ENCODE assay signal across 8 cellular contexts in the genomic region with DNA sequence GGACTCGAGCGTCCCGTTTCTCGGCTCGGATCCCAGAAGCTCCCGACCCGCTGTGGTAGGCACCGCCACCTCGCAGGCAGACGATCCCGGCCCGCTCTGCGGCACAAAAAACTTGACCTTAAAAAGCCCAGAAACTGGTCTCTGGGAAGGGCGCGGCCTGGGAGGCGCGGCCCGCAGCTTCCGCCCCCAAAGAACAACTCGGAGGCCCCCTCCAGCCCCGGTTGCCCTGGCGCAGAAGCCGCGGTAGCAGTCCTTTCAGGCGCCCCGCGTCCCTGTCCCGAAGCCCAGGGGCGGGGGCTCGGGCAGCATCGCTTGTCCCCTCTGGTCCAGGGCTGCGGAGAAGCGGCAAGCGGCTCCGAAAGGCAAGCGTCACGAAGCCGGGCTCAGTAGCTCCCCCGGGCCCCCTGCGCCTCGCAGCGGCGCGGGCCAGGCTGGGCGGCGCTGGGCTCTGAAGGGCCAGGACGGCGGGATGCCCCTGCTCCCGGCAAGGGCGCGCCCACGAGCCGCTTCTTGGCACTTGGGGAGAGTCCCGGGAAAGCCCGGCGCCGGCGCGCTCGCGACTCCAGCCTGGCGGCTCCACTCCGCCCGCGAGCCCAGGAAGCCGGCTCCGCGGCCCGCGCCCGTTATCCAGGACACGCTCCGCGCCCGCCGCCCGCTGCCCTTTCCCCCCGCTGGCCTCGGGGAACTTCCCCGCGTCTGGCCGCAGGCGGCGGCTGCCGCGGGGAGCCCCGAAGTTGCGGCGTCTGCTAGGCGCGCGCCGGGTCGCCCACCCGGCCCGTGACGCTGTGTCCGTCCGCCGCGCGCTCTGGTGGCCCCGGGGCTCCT. TPM values are rescaled to one million over a fixed set of nuclear protein-coding genes. Genes with fewer than 3 reads are reported as not detected.
DNase-seq lines count a peak whose midpoint lies in the region; ATAC-seq and TF ChIP-seq lines count a peak whose summit lies in the region.

GCNT4 (minus strand) TSS at position 98 of the 825 bp plus-strand sequence. CDS start 22,521 bp downstream, outside the sequence.

- no peaks in the 10 kb centered on the region for H3K27me3 ChIP-seq in CD4-positive, alpha-beta T cell (ENCODE audit: control insufficient read depth, insufficient read depth, low read length)
- H3K27me3 ChIP-seq in ectodermal cell (ENCODE audit: control insufficient read depth, insufficient read depth, low read length, poor library complexity, severe bottlenecking) (peaks cover 46% of the 10 kb centered on the region), lower lobe of right lung (ENCODE audit: low read depth) (no peaks in the 10 kb centered on the region)

- no peaks in the 10 kb centered on the region for H3K9me3 ChIP-seq in CD4-positive, alpha-beta T cell (ENCODE audit: control insufficient read depth, low read length)
- no peaks in the 10 kb centered on the region for H3K9me3 ChIP-seq in ectodermal cell (ENCODE audit: control insufficient read depth, low read length)
- no peaks in the 10 kb centered on the region for H3K9me3 ChIP-seq in lower lobe of right lung

- CTCF ChIA-PET in CD4-positive, alpha-beta T cell (lab: Charles Lee), result interaction anchor here (1.0 to 2.6 kb wide), 3 partner anchors 14 to 184 kb away, joined by 3 to 12 read pairs (median 4); partner anchors contain the start of gene ANKRD31

- WGBS in ectodermal cell, 2 experiments, result 0% methylated on average over 103 of the region's 103 CpGs

- ATAC-seq in CD4-positive, alpha-beta T cell (ENCODE audit: poor library complexity), result peak; percentile 7
- ATAC-seq in HG02885 (IDR thresholded peaks at IDR 0.05; ENCODE audit: poor library complexity, unreplicated experiment) (peak; percentile 19), lower lobe of right lung (peak; percentile 76 to 77)
- ATAC-seq in activated CD4-positive, CD25-positive, alpha-beta regulatory T cell treated with anti-CD3 and anti-CD28 coated beads, Interleukin-2, amount 50 U/mL, for 24 hours, result peak; percentile 5 to 7

- H3K4me1 Mint-ChIP-seq in CD4-positive, alpha-beta T cell (ENCODE audit: low read depth), result peaks cover 85% of the 10 kb centered on the region

- H3K9me3 Mint-ChIP-seq in CD4-positive, alpha-beta T cell, result no peaks in the 10 kb centered on the region

- H3K4me3 Mint-ChIP-seq in CD4-positive, alpha-beta T cell, result peak within 1 kb of the TSS; percentile 91

- no peaks in the 10 kb centered on the region for H3K36me3 ChIP-seq in ectodermal cell (ENCODE audit: control insufficient read depth, insufficient read depth, low read length)
- H3K36me3 ChIP-seq in lower lobe of right lung, result no peaks in the 10 kb centered on the region

- peaks cover 28% of the 10 kb centered on the region for H3K36me3 Mint-ChIP-seq in CD4-positive, alpha-beta T cell (ENCODE audit: low read depth)

- intact Hi-C loops in CD4-positive, alpha-beta T cell (cut with DNase I, micrococcal nuclease), result loop anchor here (5.0 to 10.0 kb wide), 5 partner anchors 35 to 288 kb away; partner anchors contain the start of genes GFM2 (in 1 of the 2) and NSA2 (in 1 of the 2)
- intact Hi-C loops in lower lobe of right lung (cut with DNase I), result no loop called here

- DNase-seq in CD4-positive, alpha-beta T cell, result peak; percentile 15 to 52 (median 34)
- DNase-seq in lower lobe of right lung (peak; percentile 74), NCI-H187 treated with DMSO at 0.1 percent for 48 hours (lab: John Stamatoyannopoulos, UW) (no peak), superior temporal gyrus (ENCODE audit: extremely low spot score) (no peak)
- DNase-seq in stimulated activated naive CD4-positive, alpha-beta T cell (lab: John Stamatoyannopoulos, UW), result peak; percentile 35 to 78 (median 58)

- TF ChIP-seq CTCF in CD4-positive, alpha-beta T cell (IDR thresholded peaks at IDR 0.05), result no peak
- no peak for TF ChIP-seq CTCF in lower lobe of right lung (IDR thresholded peaks at IDR 0.05)

- peak within 1 kb of the TSS; percentile 94 for H3K27ac Mint-ChIP-seq in CD4-positive, alpha-beta T cell

- no peaks in the 10 kb centered on the region for H3K27me3 Mint-ChIP-seq in CD4-positive, alpha-beta T cell

- peaks cover 15% of the 10 kb centered on the region for H3K4me1 ChIP-seq in ectodermal cell (ENCODE audit: control insufficient read depth, insufficient read depth, low read length)
- H3K4me1 ChIP-seq in lower lobe of right lung, result peaks cover 32% of the 10 kb centered on the region

- H3K27ac ChIP-seq in CD4-positive, alpha-beta T cell (ENCODE audit: low read depth, low read length), result peak within 1 kb of the TSS; percentile 89
- H3K27ac ChIP-seq in ectodermal cell (ENCODE audit: insufficient read depth, low read depth, low read length, poor library complexity, severe bottlenecking) (no peak within 1 kb of the TSS), lower lobe of right lung (peak within 1 kb of the TSS; percentile 88)

- POLR2A ChIA-PET in CD4-positive, alpha-beta T cell (lab: Charles Lee), result interaction anchor here (0.7 to 11.6 kb wide), 23 partner anchors 8 to 284 kb away, joined by 3 to 182 read pairs (median 5); partner anchors contain the start of genes ANKRD31 and HMGCR

- peak within 1 kb of the TSS; percentile 59 for H3K4me3 ChIP-seq in ectodermal cell (ENCODE audit: insufficient read depth, low read depth, low read length)
- H3K4me3 ChIP-seq in lower lobe of right lung, result peak within 1 kb of the TSS; percentile 86

RNA-seq across cellular contexts. Expression of gene GCNT4, which starts in this region (rescaled TPM):
- total RNA-seq in CD4-positive, alpha-beta T cell, result 1 to 10 TPM; 7.2 to 7.4 TPM
- polyA plus RNA-seq in ectodermal cell (2013, experiment 1 of 4), result 3.0 TPM
- polyA plus RNA-seq in ectodermal cell (2013, experiment 2 of 4), result 2.1 TPM
- 1.7 TPM for polyA plus RNA-seq in ectodermal cell (2013, experiment 3 of 4)
- 1.5 TPM for polyA plus RNA-seq in ectodermal cell (2013, experiment 4 of 4)
- 1.9 TPM for total RNA-seq in lower lobe of right lung

Comparison
In these comparisons a context has a peak if more than half of its experiments do, and no peak if none do; other contexts are left out.
1. ATAC-seq: peak in every context shown above with its lines; median percentile 76 in lower lobe of right lung; 19 in HG02885; 7 in CD4-positive, alpha-beta T cell; 6 in activated CD4-positive, CD25-positive, alpha-beta regulatory T cell treated with anti-CD3 and anti-CD28 coated beads, Interleukin-2, amount 50 U/mL, for 24 hours.
2. DNase-seq: peak in CD4-positive, alpha-beta T cell (10 of 10), lower lobe of right lung (single experiment) and stimulated activated naive CD4-positive, alpha-beta T cell (6 of 6); none in NCI-H187 treated with DMSO at 0.1 percent for 48 hours (single experiment) and superior temporal gyrus (single experiment).